ENCODE assay signal across 11 cellular contexts in genomic region chr2:35343135-35343534, GRCh38.
DNase-seq lines count a peak whose midpoint lies in the region; ATAC-seq and TF ChIP-seq lines count a peak whose summit lies in the region.
"Had no signal": no experiment of that assay in that cellular context is flagged by ENCODE, and none has a peak within 500 bp of the region (broad histone marks: within the 10 kb centered on the region; RNA-seq: fewer than 3 reads in every experiment).

No MANE protein-coding gene starts in this region.

- no peak for ATAC-seq in esophagus mucosa
- ATAC-seq in GM19452 (IDR thresholded peaks at IDR 0.05; ENCODE audit: unreplicated experiment), result no peak
- ATAC-seq: gastrocnemius medialis, left cardiac atrium had no signal

- DNase-seq in KBM-7 (peak; percentile 15), WERI-Rb-1 (no peak), neural progenitor cell (ENCODE audit: low spot score) (peak; percentile 23), nucleus accumbens (lab: John Stamatoyannopoulos, UW) (no peak)
- DNase-seq: activated CD8-positive, alpha-beta memory T cell treated with anti-CD3 and anti-CD28 coated beads, Interleukin-2, amount 50 U/mL, for 48 hours; gastrocnemius medialis; left cardiac atrium had no signal

- H3F3A ChIP-seq in neural progenitor cell (ENCODE audit: low read depth), result no peaks in the 10 kb centered on the region

- in situ Hi-C loops in KBM-7 (cut with MboI; ENCODE audit: low pct_unique_long_range_greater_than_20kb, low sequenced_read_pairs), result no loop called here

- H3K4me2 ChIP-seq in neural progenitor cell, result no peak overlapping the region

- H3K27me3 Mint-ChIP-seq in neural progenitor cell (ENCODE audit: insufficient read depth, low read depth), result peaks cover 2% of the 10 kb centered on the region

- H3K79me2 ChIP-seq in neural progenitor cell (ENCODE audit: low read depth), result no peaks in the 10 kb centered on the region

- H3K4me1 ChIP-seq in neural progenitor cell, result no peaks in the 10 kb centered on the region
- H3K4me1 ChIP-seq: gastrocnemius medialis had no signal

- no peaks in the 10 kb centered on the region for H3K36me3 Mint-ChIP-seq in neural progenitor cell

- no peak overlapping the region for H3K27ac Mint-ChIP-seq in neural progenitor cell
- H3K27ac Mint-ChIP-seq: nephron had no signal

- no peak overlapping the region for H3K4me3 Mint-ChIP-seq in neural progenitor cell
- H3K4me3 Mint-ChIP-seq: nephron had no signal

- H3K4me1 Mint-ChIP-seq in neural progenitor cell, result no peaks in the 10 kb centered on the region
- H3K4me1 Mint-ChIP-seq: nephron had no signal

- H3K27me3 ChIP-seq in WERI-Rb-1 (ENCODE audit: insufficient read depth, low read depth, severe bottlenecking) (no peaks in the 10 kb centered on the region), neural progenitor cell (no peaks in the 10 kb centered on the region)
- H3K27me3 ChIP-seq: gastrocnemius medialis had no signal

- H3K27ac ChIP-seq in WERI-Rb-1 (no peak overlapping the region), neural progenitor cell (no peak overlapping the region)
- H3K27ac ChIP-seq: gastrocnemius medialis had no signal

- H3K36me3 ChIP-seq in WERI-Rb-1 (no peaks in the 10 kb centered on the region), neural progenitor cell (no peaks in the 10 kb centered on the region)
- H3K36me3 ChIP-seq: gastrocnemius medialis had no signal

- peaks cover 10% of the 10 kb centered on the region for H3K9me3 ChIP-seq in WERI-Rb-1 (ENCODE audit: severe bottlenecking)
- no peaks in the 10 kb centered on the region for H3K9me3 ChIP-seq in neural progenitor cell (ENCODE audit: low read depth)
- H3K9me3 ChIP-seq: gastrocnemius medialis had no signal

- H2AFZ ChIP-seq in neural progenitor cell (replicated peaks), result no peak overlapping the region

- peak; percentile 52 for TF ChIP-seq CTCF in GM12873 (IDR thresholded peaks at IDR 0.05; ENCODE audit: insufficient read depth, low read depth, low read length, missing control alignments)
- TF ChIP-seq CTCF in WERI-Rb-1 (IDR thresholded peaks at IDR 0.05; ENCODE audit: low read depth, low read length), result peak; percentile 34; the same call in 1 of the 2 replicates
- peak; percentile 58 for TF ChIP-seq CTCF in neural progenitor cell (IDR thresholded peaks at IDR 0.05)

- H3K4me3 ChIP-seq in WERI-Rb-1 (ENCODE audit: low read depth, low read length) (no peak overlapping the region), neural progenitor cell (no peak overlapping the region)
- H3K4me3 ChIP-seq: gastrocnemius medialis had no signal

- no peak overlapping the region for H3K9ac ChIP-seq in neural progenitor cell

- H3K9me3 Mint-ChIP-seq in neural progenitor cell, result no peaks in the 10 kb centered on the region

- H4K20me1 ChIP-seq in neural progenitor cell (ENCODE audit: low read depth), result no peaks in the 10 kb centered on the region

Comparison
In these comparisons a context has a peak if more than half of its experiments do, and no peak if none do; other contexts are left out.
1. DNase-seq: peak in KBM-7 (single experiment) and neural progenitor cell (single experiment); none in WERI-Rb-1 (single experiment) and nucleus accumbens (0 of 56).
2. Peak in every context shown above with its lines, with median percentiles within 50 percentile points of each other: CTCF ChIP-seq.